Comparison of ENCODE assay signal across 1 cellular context in the genomic region with DNA sequence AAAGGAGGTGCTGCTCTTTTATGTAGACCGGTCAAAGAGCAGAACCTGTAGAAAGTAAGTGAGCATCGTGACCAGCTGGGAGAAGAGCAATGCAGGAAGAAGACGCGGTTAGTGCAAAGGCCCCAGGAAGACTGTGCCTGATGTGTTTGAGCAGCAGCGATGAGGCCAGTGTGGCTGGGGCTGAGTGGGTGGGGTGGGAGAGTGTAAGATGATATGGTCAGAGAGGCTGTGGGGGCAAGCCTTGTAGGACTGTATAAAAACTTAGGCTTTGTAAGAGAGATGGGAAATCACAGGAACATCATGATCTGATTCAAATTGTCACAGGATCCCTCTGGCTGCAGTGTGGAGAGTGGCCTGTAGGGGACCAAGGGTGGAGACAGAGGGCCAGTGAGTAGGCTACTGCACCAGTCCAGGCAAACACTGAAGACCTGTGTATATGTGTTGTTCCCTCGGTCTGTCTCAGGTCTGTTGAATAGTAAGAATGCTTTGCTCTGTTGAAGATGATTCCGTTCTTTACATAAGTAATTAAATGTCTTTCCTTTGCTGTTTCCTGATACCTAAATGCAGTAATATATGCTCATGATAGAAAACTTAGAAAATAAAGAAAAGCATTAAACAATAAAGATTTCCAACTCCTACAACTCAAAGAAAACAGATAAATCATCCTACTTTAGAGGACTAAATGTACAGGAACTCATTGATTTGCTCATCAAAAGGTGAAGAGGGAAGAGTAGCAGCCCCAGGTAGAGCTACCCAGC.
TF ChIP-seq lines count a peak whose summit lies in the region.

No MANE protein-coding gene starts in this region.

TF ChIP-seq in H1, 55 proteins besides CTCF, POLR2A, EP300 and RAD21:
- TF ChIP-seq, protein P1, sequence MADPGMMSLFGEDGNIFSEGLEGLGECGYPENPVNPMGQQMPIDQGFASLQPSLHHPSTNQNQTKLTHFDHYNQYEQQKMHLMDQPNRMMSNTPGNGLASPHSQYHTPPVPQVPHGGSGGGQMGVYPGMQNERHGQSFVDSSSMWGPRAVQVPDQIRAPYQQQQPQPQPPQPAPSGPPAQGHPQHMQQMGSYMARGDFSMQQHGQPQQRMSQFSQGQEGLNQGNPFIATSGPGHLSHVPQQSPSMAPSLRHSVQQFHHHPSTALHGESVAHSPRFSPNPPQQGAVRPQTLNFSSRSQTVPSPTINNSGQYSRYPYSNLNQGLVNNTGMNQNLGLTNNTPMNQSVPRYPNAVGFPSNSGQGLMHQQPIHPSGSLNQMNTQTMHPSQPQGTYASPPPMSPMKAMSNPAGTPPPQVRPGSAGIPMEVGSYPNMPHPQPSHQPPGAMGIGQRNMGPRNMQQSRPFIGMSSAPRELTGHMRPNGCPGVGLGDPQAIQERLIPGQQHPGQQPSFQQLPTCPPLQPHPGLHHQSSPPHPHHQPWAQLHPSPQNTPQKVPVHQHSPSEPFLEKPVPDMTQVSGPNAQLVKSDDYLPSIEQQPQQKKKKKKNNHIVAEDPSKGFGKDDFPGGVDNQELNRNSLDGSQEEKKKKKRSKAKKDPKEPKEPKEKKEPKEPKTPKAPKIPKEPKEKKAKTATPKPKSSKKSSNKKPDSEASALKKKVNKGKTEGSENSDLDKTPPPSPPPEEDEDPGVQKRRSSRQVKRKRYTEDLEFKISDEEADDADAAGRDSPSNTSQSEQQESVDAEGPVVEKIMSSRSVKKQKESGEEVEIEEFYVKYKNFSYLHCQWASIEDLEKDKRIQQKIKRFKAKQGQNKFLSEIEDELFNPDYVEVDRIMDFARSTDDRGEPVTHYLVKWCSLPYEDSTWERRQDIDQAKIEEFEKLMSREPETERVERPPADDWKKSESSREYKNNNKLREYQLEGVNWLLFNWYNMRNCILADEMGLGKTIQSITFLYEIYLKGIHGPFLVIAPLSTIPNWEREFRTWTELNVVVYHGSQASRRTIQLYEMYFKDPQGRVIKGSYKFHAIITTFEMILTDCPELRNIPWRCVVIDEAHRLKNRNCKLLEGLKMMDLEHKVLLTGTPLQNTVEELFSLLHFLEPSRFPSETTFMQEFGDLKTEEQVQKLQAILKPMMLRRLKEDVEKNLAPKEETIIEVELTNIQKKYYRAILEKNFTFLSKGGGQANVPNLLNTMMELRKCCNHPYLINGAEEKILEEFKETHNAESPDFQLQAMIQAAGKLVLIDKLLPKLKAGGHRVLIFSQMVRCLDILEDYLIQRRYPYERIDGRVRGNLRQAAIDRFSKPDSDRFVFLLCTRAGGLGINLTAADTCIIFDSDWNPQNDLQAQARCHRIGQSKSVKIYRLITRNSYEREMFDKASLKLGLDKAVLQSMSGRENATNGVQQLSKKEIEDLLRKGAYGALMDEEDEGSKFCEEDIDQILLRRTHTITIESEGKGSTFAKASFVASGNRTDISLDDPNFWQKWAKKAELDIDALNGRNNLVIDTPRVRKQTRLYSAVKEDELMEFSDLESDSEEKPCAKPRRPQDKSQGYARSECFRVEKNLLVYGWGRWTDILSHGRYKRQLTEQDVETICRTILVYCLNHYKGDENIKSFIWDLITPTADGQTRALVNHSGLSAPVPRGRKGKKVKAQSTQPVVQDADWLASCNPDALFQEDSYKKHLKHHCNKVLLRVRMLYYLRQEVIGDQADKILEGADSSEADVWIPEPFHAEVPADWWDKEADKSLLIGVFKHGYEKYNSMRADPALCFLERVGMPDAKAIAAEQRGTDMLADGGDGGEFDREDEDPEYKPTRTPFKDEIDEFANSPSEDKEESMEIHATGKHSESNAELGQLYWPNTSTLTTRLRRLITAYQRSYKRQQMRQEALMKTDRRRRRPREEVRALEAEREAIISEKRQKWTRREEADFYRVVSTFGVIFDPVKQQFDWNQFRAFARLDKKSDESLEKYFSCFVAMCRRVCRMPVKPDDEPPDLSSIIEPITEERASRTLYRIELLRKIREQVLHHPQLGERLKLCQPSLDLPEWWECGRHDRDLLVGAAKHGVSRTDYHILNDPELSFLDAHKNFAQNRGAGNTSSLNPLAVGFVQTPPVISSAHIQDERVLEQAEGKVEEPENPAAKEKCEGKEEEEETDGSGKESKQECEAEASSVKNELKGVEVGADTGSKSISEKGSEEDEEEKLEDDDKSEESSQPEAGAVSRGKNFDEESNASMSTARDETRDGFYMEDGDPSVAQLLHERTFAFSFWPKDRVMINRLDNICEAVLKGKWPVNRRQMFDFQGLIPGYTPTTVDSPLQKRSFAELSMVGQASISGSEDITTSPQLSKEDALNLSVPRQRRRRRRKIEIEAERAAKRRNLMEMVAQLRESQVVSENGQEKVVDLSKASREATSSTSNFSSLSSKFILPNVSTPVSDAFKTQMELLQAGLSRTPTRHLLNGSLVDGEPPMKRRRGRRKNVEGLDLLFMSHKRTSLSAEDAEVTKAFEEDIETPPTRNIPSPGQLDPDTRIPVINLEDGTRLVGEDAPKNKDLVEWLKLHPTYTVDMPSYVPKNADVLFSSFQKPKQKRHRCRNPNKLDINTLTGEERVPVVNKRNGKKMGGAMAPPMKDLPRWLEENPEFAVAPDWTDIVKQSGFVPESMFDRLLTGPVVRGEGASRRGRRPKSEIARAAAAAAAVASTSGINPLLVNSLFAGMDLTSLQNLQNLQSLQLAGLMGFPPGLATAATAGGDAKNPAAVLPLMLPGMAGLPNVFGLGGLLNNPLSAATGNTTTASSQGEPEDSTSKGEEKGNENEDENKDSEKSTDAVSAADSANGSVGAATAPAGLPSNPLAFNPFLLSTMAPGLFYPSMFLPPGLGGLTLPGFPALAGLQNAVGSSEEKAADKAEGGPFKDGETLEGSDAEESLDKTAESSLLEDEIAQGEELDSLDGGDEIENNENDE (IDR thresholded peaks at IDR 0.05; ENCODE audit: insufficient replicate concordance, low read length) = no peak
- TF ChIP-seq, protein P2, sequence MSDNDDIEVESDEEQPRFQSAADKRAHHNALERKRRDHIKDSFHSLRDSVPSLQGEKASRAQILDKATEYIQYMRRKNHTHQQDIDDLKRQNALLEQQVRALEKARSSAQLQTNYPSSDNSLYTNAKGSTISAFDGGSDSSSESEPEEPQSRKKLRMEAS (IDR thresholded peaks at IDR 0.05) = no peak
- TF ChIP-seq, protein P3, sequence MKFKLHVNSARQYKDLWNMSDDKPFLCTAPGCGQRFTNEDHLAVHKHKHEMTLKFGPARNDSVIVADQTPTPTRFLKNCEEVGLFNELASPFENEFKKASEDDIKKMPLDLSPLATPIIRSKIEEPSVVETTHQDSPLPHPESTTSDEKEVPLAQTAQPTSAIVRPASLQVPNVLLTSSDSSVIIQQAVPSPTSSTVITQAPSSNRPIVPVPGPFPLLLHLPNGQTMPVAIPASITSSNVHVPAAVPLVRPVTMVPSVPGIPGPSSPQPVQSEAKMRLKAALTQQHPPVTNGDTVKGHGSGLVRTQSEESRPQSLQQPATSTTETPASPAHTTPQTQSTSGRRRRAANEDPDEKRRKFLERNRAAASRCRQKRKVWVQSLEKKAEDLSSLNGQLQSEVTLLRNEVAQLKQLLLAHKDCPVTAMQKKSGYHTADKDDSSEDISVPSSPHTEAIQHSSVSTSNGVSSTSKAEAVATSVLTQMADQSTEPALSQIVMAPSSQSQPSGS (IDR thresholded peaks at IDR 0.05; ENCODE audit: low read length) = no peak
- no peak for TF ChIP-seq RXRA (IDR thresholded peaks at IDR 0.05; ENCODE audit: insufficient read depth, low read depth, low read length)
TF ChIP-seq in H1: peak in this region for 0.
